Comparison of ENCODE assay signal across 18 cellular contexts in the genomic region with DNA sequence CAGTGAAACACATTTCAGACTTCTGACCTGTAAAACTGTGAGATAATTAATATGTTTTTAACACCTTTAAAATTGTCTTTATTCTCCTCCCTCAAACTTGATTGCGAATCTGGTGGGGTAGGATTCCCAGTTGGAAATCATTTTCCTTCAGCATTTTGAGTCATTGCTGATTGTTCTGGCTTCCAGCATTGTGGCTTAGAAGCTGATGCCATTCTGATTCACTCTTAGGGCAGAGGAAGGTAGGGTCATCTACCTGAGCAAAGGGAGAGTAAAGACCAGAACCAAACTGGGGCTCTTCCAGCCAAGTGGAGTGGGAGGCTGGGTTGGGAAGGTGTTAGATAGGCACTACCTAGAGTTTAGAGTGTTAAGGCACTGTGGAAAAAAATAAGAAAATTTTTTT.
"Had no signal": no experiment of that assay in that cellular context is flagged by ENCODE, and none has a peak within 500 bp of the region (broad histone marks: within the 10 kb centered on the region; RNA-seq: fewer than 3 reads in every experiment).

No MANE protein-coding gene starts in this region.

- H2AFZ ChIP-seq: hepatocyte had no signal

- H3K27ac ChIP-seq: hepatocyte, neutrophil, psoas muscle, right lobe of liver, stomach had no signal

- H3K9me3 ChIP-seq: mucosa of descending colon, neutrophil, right lobe of liver, stomach had no signal

- FAIRE-seq: endometrium, urothelium cell line had no signal

- H3K27me3 ChIP-seq: hepatocyte, neutrophil, right lobe of liver, stomach had no signal

- ATAC-seq: mucosa of descending colon; naive thymus-derived CD8-positive, alpha-beta T cell; psoas muscle; right lobe of liver had no signal

- DNase-seq: effector memory CD4-positive, alpha-beta T cell; foreskin melanocyte; head of caudate nucleus; mucosa of descending colon; naive thymus-derived CD8-positive, alpha-beta T cell; psoas muscle; retina; right lobe of liver; stimulated activated CD4-positive, alpha-beta T cell treated with anti-CD3 and anti-CD28 coated beads, Interleukin-1b, Interleukin-23, amount 100 ng/mL, for 48 hours; stimulated activated CD4-positive, alpha-beta T cell treated with anti-CD3 and anti-CD28 coated beads, Interleukin-4, amount 100 ng/mL, for 24 hours; stimulated activated naive CD4-positive, alpha-beta T cell; stomach; substantia nigra had no signal

- H3K27ac Mint-ChIP-seq: type B pancreatic cell had no signal

- H3K79me2 ChIP-seq: hepatocyte had no signal

- H3K36me3 ChIP-seq: neutrophil had no signal

- H3K27me3 Mint-ChIP-seq: type B pancreatic cell had no signal

- H3K4me1 ChIP-seq: psoas muscle, right lobe of liver, stomach had no signal

- H3K4me3 Mint-ChIP-seq: naive thymus-derived CD8-positive, alpha-beta T cell; type B pancreatic cell had no signal

- H3K4me2 ChIP-seq: hepatocyte had no signal

- H3K4me3 ChIP-seq: hepatocyte, mucosa of descending colon, psoas muscle, right lobe of liver, stomach had no signal
